Comparison of ENCODE assay signal across 9 cellular contexts in the genomic region with DNA sequence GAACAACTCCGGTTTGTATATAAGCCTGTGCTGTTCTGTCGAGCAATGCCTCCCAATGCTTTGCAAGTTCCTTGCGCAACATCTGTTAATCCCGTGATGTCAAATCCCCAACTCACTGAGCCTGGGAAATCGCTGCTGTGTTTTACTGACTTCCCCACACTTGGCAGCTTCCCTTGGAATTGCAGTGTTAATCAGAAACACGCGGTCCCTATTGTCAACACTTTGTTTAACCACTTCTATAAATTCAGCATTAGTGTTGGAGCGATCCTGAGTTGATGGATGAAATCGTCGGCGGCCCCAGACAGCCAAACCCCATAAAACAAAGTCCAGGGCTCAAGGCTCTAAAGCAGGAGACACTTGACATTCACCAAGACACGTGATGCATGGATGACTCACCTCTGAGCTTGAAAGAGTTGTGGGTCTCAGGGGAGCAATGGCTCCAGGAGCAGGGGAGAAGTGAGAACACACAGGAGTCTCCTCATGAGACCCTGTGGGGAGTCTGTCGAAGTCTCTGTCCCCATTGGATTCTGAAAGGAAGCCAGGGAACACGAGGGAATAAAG.
A peak's percentile ranks its signal among the peaks of the same experiment; 100 is the strongest.
DNase-seq lines count a peak whose midpoint lies in the region; ATAC-seq and TF ChIP-seq lines count a peak whose summit lies in the region.
"Had no signal": no experiment of that assay in that cellular context is flagged by ENCODE, and none has a peak within 500 bp of the region (broad histone marks: within the 10 kb centered on the region; RNA-seq: fewer than 3 reads in every experiment).

No MANE protein-coding gene starts in this region.

- H3K4me3 Mint-ChIP-seq in brain: peak overlapping the region in 3 of 5 experiments; percentile 4 to 24 (median 9)
- H3K4me3 Mint-ChIP-seq: activated naive CD4-positive, alpha-beta T cell treated with anti-CD3 and anti-CD28 coated beads, Interleukin-2, amount 50 U/mL, for 24 hours had no signal

- no peak overlapping the region for H3K9ac ChIP-seq in MM.1S (ENCODE audit: low read length)

- H3K27ac Mint-ChIP-seq in brain: peak overlapping the region in 4 of 5 experiments; percentile 74 to 93 (median 87)
- H3K27ac Mint-ChIP-seq: activated naive CD4-positive, alpha-beta T cell treated with anti-CD3 and anti-CD28 coated beads, Interleukin-2, amount 50 U/mL, for 24 hours had no signal

- peaks cover 23% of the 10 kb centered on the region for H3K27me3 Mint-ChIP-seq in brain

- peak; percentile 24 for DNase-seq in DMS53 (lab: John Stamatoyannopoulos, UW)
- DNase-seq in DMS53 treated with DMSO at 0.1 percent for 48 hours (lab: John Stamatoyannopoulos, UW; ENCODE audit: unreplicated experiment): no peak
- no peak for DNase-seq in right lobe of liver
- peak in 1 of 2 donors; percentile 67 for DNase-seq in upper lobe of left lung
- no peak for DNase-seq in MM.1S

- H4K20me1 ChIP-seq in MM.1S (ENCODE audit: insufficient read depth, low read length): no peaks in the 10 kb centered on the region

- H3K79me2 ChIP-seq in MM.1S (ENCODE audit: low read length): no peaks in the 10 kb centered on the region

- 21% methylated on average over 11 of the region's 14 CpGs for WGBS in right lobe of liver (ENCODE audit: insufficient coverage, low coverage, low lambda C conversion rate, missing lambda C conversion rate)
- 15 to 23% methylated on average over 14 of the region's 14 CpGs for WGBS in upper lobe of left lung, 2 donors

- H3K36me3 Mint-ChIP-seq in brain: no peaks in the 10 kb centered on the region
- H3K36me3 Mint-ChIP-seq: activated naive CD4-positive, alpha-beta T cell treated with anti-CD3 and anti-CD28 coated beads, Interleukin-2, amount 50 U/mL, for 24 hours had no signal

- H2AFZ ChIP-seq in MM.1S (ENCODE audit: low read length): no peak overlapping the region

- H3K4me1 ChIP-seq in right lobe of liver: no peaks in the 10 kb centered on the region
- H3K4me1 ChIP-seq in upper lobe of left lung: peaks cover 6 to 11% (median 8%) of the 10 kb centered on the region in 4 donors
- H3K4me1 ChIP-seq in MM.1S (ENCODE audit: low read length): no peaks in the 10 kb centered on the region

- peaks cover 65% of the 10 kb centered on the region for H3K4me1 Mint-ChIP-seq in brain
- H3K4me1 Mint-ChIP-seq: activated naive CD4-positive, alpha-beta T cell treated with anti-CD3 and anti-CD28 coated beads, Interleukin-2, amount 50 U/mL, for 24 hours had no signal

- H3F3A ChIP-seq in MM.1S (ENCODE audit: insufficient read depth, low read length): no peaks in the 10 kb centered on the region

- H3K36me3 ChIP-seq in right lobe of liver (no peaks in the 10 kb centered on the region), upper lobe of left lung (no peaks in the 10 kb centered on the region), MM.1S (replicated peaks; ENCODE audit: insufficient read depth, low read length) (no peaks in the 10 kb centered on the region)

- no peaks in the 10 kb centered on the region for H3K27me3 ChIP-seq in right lobe of liver
- H3K27me3 ChIP-seq in upper lobe of left lung: no peaks in the 10 kb centered on the region
- peaks cover 69% of the 10 kb centered on the region for H3K27me3 ChIP-seq in MM.1S (replicated peaks; ENCODE audit: insufficient read depth, low read length)

- H3K4me2 ChIP-seq in MM.1S (ENCODE audit: low read depth, low read length): no peak overlapping the region

- H3K4me3 ChIP-seq in right lobe of liver (no peak overlapping the region), upper lobe of left lung (no peak overlapping the region), MM.1S (ENCODE audit: low read length) (no peak overlapping the region)

- TF ChIP-seq CTCF in brain (conservative IDR thresholded peaks at IDR 0.05): no peak
- TF ChIP-seq CTCF in right lobe of liver (IDR thresholded peaks at IDR 0.05): no peak
- no peak for TF ChIP-seq CTCF in upper lobe of left lung (IDR thresholded peaks at IDR 0.05)
- no peak for TF ChIP-seq CTCF in MM.1S (IDR thresholded peaks at IDR 0.05; ENCODE audit: low read length)

- no peaks in the 10 kb centered on the region for H3K9me3 ChIP-seq in right lobe of liver
- H3K9me3 ChIP-seq in upper lobe of left lung: no peaks in the 10 kb centered on the region
- H3K9me3 ChIP-seq in MM.1S (replicated peaks; ENCODE audit: insufficient read depth, low read length): no peaks in the 10 kb centered on the region

- peak; percentile 70 to 90 (median 74) for ATAC-seq in right lobe of liver
- peak in 1 of 2 donors; percentile 88 for ATAC-seq in upper lobe of left lung (ENCODE audit: low FRiP score in 2 of 2)
- no peak for ATAC-seq in GM18909 (IDR thresholded peaks at IDR 0.05; ENCODE audit: poor library complexity, unreplicated experiment)
- ATAC-seq in GM21717 (IDR thresholded peaks at IDR 0.05; ENCODE audit: unreplicated experiment): no peak

- TF ChIP-seq POLR2A in right lobe of liver (IDR thresholded peaks at IDR 0.05) (no peak), upper lobe of left lung (IDR thresholded peaks at IDR 0.05) (no peak)

- TF ChIP-seq EP300 in upper lobe of left lung (IDR thresholded peaks at IDR 0.05): peak in 1 of 4 donors; percentile 20

- H3K9me3 Mint-ChIP-seq in brain: peaks cover 0 to 6% (median 0%) of the 10 kb centered on the region in 5 experiments
- H3K9me3 Mint-ChIP-seq: activated naive CD4-positive, alpha-beta T cell treated with anti-CD3 and anti-CD28 coated beads, Interleukin-2, amount 50 U/mL, for 24 hours had no signal

- no peaks in the 10 kb centered on the region for H3K9me2 ChIP-seq in MM.1S (replicated peaks; ENCODE audit: insufficient read depth, low read length)

- peak overlapping the region in 1 of 3 donors; percentile 3 for H3K27ac ChIP-seq in right lobe of liver
- peak overlapping the region; percentile 1 to 15 (median 8) for H3K27ac ChIP-seq in upper lobe of left lung
- H3K27ac ChIP-seq in MM.1S (ENCODE audit: low read length): no peak overlapping the region

- intact Hi-C loops in right lobe of liver (cut with DNase I): no loop called here

Comparison
In these comparisons a context has a peak if more than half of its experiments do, and no peak if none do; other contexts are left out.
1. ATAC-seq: peak in right lobe of liver (4 of 4); none in GM18909 (single experiment) and GM21717 (single experiment).